9 cellular contexts compared by ENCODE assay signal in genomic region chr10:84499846-84500245, GRCh38.
DNase-seq lines count a peak whose midpoint lies in the region; ATAC-seq and TF ChIP-seq lines count a peak whose summit lies in the region.
"Had no signal": no experiment of that assay in that cellular context is flagged by ENCODE, and none has a peak within 500 bp of the region (broad histone marks: within the 10 kb centered on the region; RNA-seq: fewer than 3 reads in every experiment).

No MANE protein-coding gene starts in this region.

- ATAC-seq in GM18907 (IDR thresholded peaks at IDR 0.05; ENCODE audit: unreplicated experiment): peak; percentile 71
- peak; percentile 67 for ATAC-seq in HG02759 (IDR thresholded peaks at IDR 0.05; ENCODE audit: unreplicated experiment)
- ATAC-seq in activated naive CD8-positive, alpha-beta T cell treated with anti-CD3 and anti-CD28 coated beads, Interleukin-2, amount 50 U/mL, for 24 hours: peak; percentile 33
- no peak for ATAC-seq in effector memory CD8-positive, alpha-beta T cell (replicated peaks)

- peaks cover 10% of the 10 kb centered on the region for H3K4me1 Mint-ChIP-seq in activated naive CD8-positive, alpha-beta T cell treated with anti-CD3 and anti-CD28 coated beads, Interleukin-2, amount 50 U/mL, for 24 hours
- H3K4me1 Mint-ChIP-seq in nephron: peaks cover 11% of the 10 kb centered on the region
- H3K4me1 Mint-ChIP-seq in effector memory CD8-positive, alpha-beta T cell (ENCODE audit: low read depth in 2 of 2): peaks cover 17 to 30% of the 10 kb centered on the region in 2 donors

- H3K9me3 Mint-ChIP-seq in activated naive CD8-positive, alpha-beta T cell treated with anti-CD3 and anti-CD28 coated beads, Interleukin-2, amount 50 U/mL, for 24 hours: no peaks in the 10 kb centered on the region
- no peaks in the 10 kb centered on the region for H3K9me3 Mint-ChIP-seq in nephron
- H3K9me3 Mint-ChIP-seq in effector memory CD8-positive, alpha-beta T cell: no peaks in the 10 kb centered on the region
- H3K9me3 Mint-ChIP-seq: IgD-negative memory B cell had no signal

- TF ChIP-seq CTCF in nephron (IDR thresholded peaks at IDR 0.05; ENCODE audit: unreplicated experiment in 3 of 3): no peak

- DNase-seq in activated naive CD8-positive, alpha-beta T cell treated with anti-CD3 and anti-CD28 coated beads, Interleukin-2, amount 50 U/mL, for 24 hours: no peak
- DNase-seq in KG1 (lab: John Stamatoyannopoulos, UW): no peak
- no peak for DNase-seq in NOMO-1 (lab: John Stamatoyannopoulos, UW; ENCODE audit: unreplicated experiment in 2 of 2)
- DNase-seq in effector memory CD8-positive, alpha-beta T cell: no peak
- DNase-seq: NCI-H526 had no signal

- peaks cover 6% of the 10 kb centered on the region for H3K36me3 Mint-ChIP-seq in activated naive CD8-positive, alpha-beta T cell treated with anti-CD3 and anti-CD28 coated beads, Interleukin-2, amount 50 U/mL, for 24 hours (ENCODE audit: low read depth)
- peaks cover 11% of the 10 kb centered on the region for H3K36me3 Mint-ChIP-seq in nephron (ENCODE audit: low read depth)
- H3K36me3 Mint-ChIP-seq in effector memory CD8-positive, alpha-beta T cell (ENCODE audit: insufficient read depth): peaks cover 12% of the 10 kb centered on the region

- no peak overlapping the region for H3K27ac Mint-ChIP-seq in activated naive CD8-positive, alpha-beta T cell treated with anti-CD3 and anti-CD28 coated beads, Interleukin-2, amount 50 U/mL, for 24 hours
- H3K27ac Mint-ChIP-seq in nephron: peak overlapping the region; percentile 19 to 95 (median 51)
- peak overlapping the region in 1 of 2 donors; percentile 42 for H3K27ac Mint-ChIP-seq in effector memory CD8-positive, alpha-beta T cell

- no peaks in the 10 kb centered on the region for H3K27me3 Mint-ChIP-seq in activated naive CD8-positive, alpha-beta T cell treated with anti-CD3 and anti-CD28 coated beads, Interleukin-2, amount 50 U/mL, for 24 hours
- no peaks in the 10 kb centered on the region for H3K27me3 Mint-ChIP-seq in nephron (ENCODE audit: low read depth)
- no peaks in the 10 kb centered on the region for H3K27me3 Mint-ChIP-seq in effector memory CD8-positive, alpha-beta T cell
- H3K27me3 Mint-ChIP-seq: IgD-negative memory B cell had no signal

- no peak overlapping the region for H3K4me3 Mint-ChIP-seq in activated naive CD8-positive, alpha-beta T cell treated with anti-CD3 and anti-CD28 coated beads, Interleukin-2, amount 50 U/mL, for 24 hours
- peak overlapping the region in 2 of 3 experiments; percentile 1 to 47 for H3K4me3 Mint-ChIP-seq in nephron
- H3K4me3 Mint-ChIP-seq in effector memory CD8-positive, alpha-beta T cell: no peak overlapping the region
- H3K4me3 Mint-ChIP-seq: IgD-negative memory B cell had no signal

Comparison
In these comparisons a context has a peak if more than half of its experiments do, and no peak if none do; other contexts are left out.
1. H3K4me3 Mint-ChIP-seq: peak in nephron (2 of 3); none in activated naive CD8-positive, alpha-beta T cell treated with anti-CD3 and anti-CD28 coated beads, Interleukin-2, amount 50 U/mL, for 24 hours (single experiment) and effector memory CD8-positive, alpha-beta T cell (0 of 2).